22 cellular contexts compared by ENCODE assay signal in genomic region chrX:39650883-39651282, GRCh38.
"Had no signal": no experiment of that assay in that cellular context is flagged by ENCODE, and none has a peak within 500 bp of the region (broad histone marks: within the 10 kb centered on the region; RNA-seq: fewer than 3 reads in every experiment).

No MANE protein-coding gene starts in this region.

- DNase-seq: activated CD4-positive, alpha-beta T cell treated with anti-CD3 and anti-CD28 coated beads, Interleukin-2, amount 50 U/mL, for 48 hours; activated effector memory CD4-positive, alpha-beta T cell treated with Interleukin-2 at 50 U/mL for 16 hours; activated naive CD4-positive, alpha-beta T cell treated with anti-CD3 and anti-CD28 coated beads for 36 hours; activated naive CD8-positive, alpha-beta T cell treated with anti-CD3 and anti-CD28 coated beads, Interleukin-2, amount 10 ng/mL, durations not matched to agents 7 days and 5 days; activated T-cell treated with anti-CD3 and anti-CD28 coated beads, Interleukin-2, amount 50 U/mL, for 72 hours; amniotic stem cell; colonic mucosa; dorsolateral prefrontal cortex; esophagus squamous epithelium; heart right ventricle; left lung; pancreas; psoas muscle; right cardiac atrium; stimulated activated CD4-positive, alpha-beta T cell treated with anti-CD3 and anti-CD28 coated beads, Interleukin-12 subunit alpha, Interleukin-12 subunit beta, amount 100 ng/mL, for 4 hours; stomach; T-helper 9 cell had no signal

- H3K4me1 ChIP-seq: colonic mucosa, esophagus squamous epithelium, heart right ventricle, left lung, pancreas, psoas muscle, stomach had no signal

- H3K9me3 ChIP-seq: colonic mucosa, esophagus squamous epithelium, gastroesophageal sphincter, heart right ventricle, left lung, pancreas, psoas muscle, suprapubic skin, tibial nerve had no signal

- H3K4me3 ChIP-seq: colonic mucosa, dorsolateral prefrontal cortex, esophagus squamous epithelium, gastroesophageal sphincter, heart right ventricle, left lung, lung, pancreas, psoas muscle, stomach, suprapubic skin, tibial nerve had no signal

- H3K4me3 Mint-ChIP-seq: activated naive CD4-positive, alpha-beta T cell treated with anti-CD3 and anti-CD28 coated beads for 36 hours; activated naive CD8-positive, alpha-beta T cell treated with anti-CD3 and anti-CD28 coated beads, Interleukin-2, amount 10 ng/mL, durations not matched to agents 7 days and 5 days; activated T-cell treated with anti-CD3 and anti-CD28 coated beads, Interleukin-2, amount 50 U/mL, for 72 hours; natural killer cell treated with Interleukin-12 subunit alpha and Interleukin-12 subunit beta and Interleukin-15 and Interleukin-18, amount 100 ng/mL, for 72 hours had no signal

- H3K27me3 ChIP-seq: esophagus squamous epithelium, gastroesophageal sphincter, pancreas, suprapubic skin had no signal

- H3K27ac ChIP-seq: colonic mucosa, dorsolateral prefrontal cortex, esophagus squamous epithelium, gastroesophageal sphincter, heart right ventricle, left lung, pancreas, psoas muscle, stomach, suprapubic skin, tibial nerve had no signal

- H3K36me3 ChIP-seq: colonic mucosa, esophagus squamous epithelium, gastroesophageal sphincter, heart right ventricle, left lung, pancreas, stomach, suprapubic skin, tibial nerve had no signal

- H3K36me3 Mint-ChIP-seq: natural killer cell treated with Interleukin-12 subunit alpha and Interleukin-12 subunit beta and Interleukin-15 and Interleukin-18, amount 100 ng/mL, for 72 hours had no signal

- H3K27ac Mint-ChIP-seq: activated naive CD4-positive, alpha-beta T cell treated with anti-CD3 and anti-CD28 coated beads for 36 hours; activated naive CD8-positive, alpha-beta T cell treated with anti-CD3 and anti-CD28 coated beads, Interleukin-2, amount 10 ng/mL, durations not matched to agents 7 days and 5 days; activated T-cell treated with anti-CD3 and anti-CD28 coated beads, Interleukin-2, amount 50 U/mL, for 72 hours; natural killer cell treated with Interleukin-12 subunit alpha and Interleukin-12 subunit beta and Interleukin-15 and Interleukin-18, amount 100 ng/mL, for 72 hours had no signal

- ATAC-seq: activated T-cell treated with anti-CD3 and anti-CD28 coated beads, Interleukin-2, amount 50 U/mL, for 72 hours; gastroesophageal sphincter; heart right ventricle; left lung; pancreas; psoas muscle; right cardiac atrium had no signal

- H3K27me3 Mint-ChIP-seq: activated naive CD8-positive, alpha-beta T cell treated with anti-CD3 and anti-CD28 coated beads, Interleukin-2, amount 10 ng/mL, durations not matched to agents 7 days and 5 days had no signal

- H3K9me3 Mint-ChIP-seq: activated naive CD4-positive, alpha-beta T cell treated with anti-CD3 and anti-CD28 coated beads for 36 hours; activated naive CD8-positive, alpha-beta T cell treated with anti-CD3 and anti-CD28 coated beads, Interleukin-2, amount 10 ng/mL, durations not matched to agents 7 days and 5 days; natural killer cell treated with Interleukin-12 subunit alpha and Interleukin-12 subunit beta and Interleukin-15 and Interleukin-18, amount 100 ng/mL, for 72 hours had no signal
